ENCODE assay signal across 8 cellular contexts in genomic region chr18:25350561-25351201, GRCh38. TPM values are rescaled to one million over a fixed set of nuclear protein-coding genes. Genes with fewer than 3 reads are reported as not detected.
DNase-seq lines count a peak whose midpoint lies in the region; ATAC-seq, FAIRE-seq and TF ChIP-seq lines count a peak whose summit lies in the region.

No MANE protein-coding gene starts in this region.

- no peaks in the 10 kb centered on the region for H3K36me3 ChIP-seq in bronchial epithelial cell (ENCODE audit: control insufficient read depth, insufficient read depth, low read length)
- H3K36me3 ChIP-seq in skeletal muscle satellite cell (ENCODE audit: insufficient read depth, low read length), result no peaks in the 10 kb centered on the region

- peak overlapping the region; percentile 90 for H3K9ac ChIP-seq in skeletal muscle satellite cell (ENCODE audit: low read depth, low read length)

- H3K9me3 Mint-ChIP-seq in CD14-positive monocyte, result peaks cover 0 to 13% (median 4%) of the 10 kb centered on the region in 7 donors

- intact Hi-C loops in CD14-positive monocyte (cut with micrococcal nuclease), result loop anchor here in 1 of 2 donors (10.0 kb wide), 1 partner anchor 956 kb away; the partner anchor contains the start of gene OSBPL1A

- H3K4me3 ChIP-seq in bronchial epithelial cell (ENCODE audit: low read depth, low read length) (peak overlapping the region; percentile 32), skeletal muscle satellite cell (ENCODE audit: low read length) (peak overlapping the region; percentile 94)

- TF ChIP-seq CTCF in CD14-positive monocyte (IDR thresholded peaks at IDR 0.05) (no peak), bronchial epithelial cell (IDR thresholded peaks at IDR 0.05; ENCODE audit: insufficient read depth, low read length, severe bottlenecking) (no peak)

- peaks cover 22% of the 10 kb centered on the region for H3K4me1 Mint-ChIP-seq in CD14-positive monocyte

- no peaks in the 10 kb centered on the region for H3K9me3 ChIP-seq in skeletal muscle satellite cell (replicated peaks; ENCODE audit: low read length)

- H3K4me3 Mint-ChIP-seq in CD14-positive monocyte, result peak overlapping the region; percentile 89 to 98

- no peaks in the 10 kb centered on the region for H3K4me1 ChIP-seq in skeletal muscle satellite cell (ENCODE audit: control insufficient read depth, insufficient read depth, low read length)

- H3K27me3 Mint-ChIP-seq in CD14-positive monocyte (ENCODE audit: low read depth in 3 of 3), result peaks cover 50 to 78% (median 59%) of the 10 kb centered on the region in 3 donors

- H3K27me3 ChIP-seq in bronchial epithelial cell (ENCODE audit: control insufficient read depth, insufficient read depth, low read length) (peaks cover 19% of the 10 kb centered on the region), skeletal muscle satellite cell (ENCODE audit: control insufficient read depth, insufficient read depth, low read length) (peaks cover 15% of the 10 kb centered on the region)

- no peak for DNase-seq in CD14-positive monocyte (ENCODE audit: low spot score)
- DNase-seq in NCI-H748 treated with DMSO at 0.1 percent for 48 hours (lab: John Stamatoyannopoulos, UW), result peak; percentile 34
- DNase-seq in bronchial epithelial cell (ENCODE audit: low read depth), result no peak
- peak; percentile 36 for DNase-seq in inferior parietal cortex (ENCODE audit: extremely low spot score)
- DNase-seq in NCI-H1694 treated with DMSO at 0.1 percent for 48 hours (lab: John Stamatoyannopoulos, UW), result no peak

- peak overlapping the region; percentile 95 for H3K4me2 ChIP-seq in skeletal muscle satellite cell (ENCODE audit: low read length)

- FAIRE-seq in bronchial epithelial cell (lab: Jason Lieb, UNC), result no peak

- peaks cover 7 to 8% of the 10 kb centered on the region in 2 donors for H3K36me3 Mint-ChIP-seq in CD14-positive monocyte

- ATAC-seq in GM19035 (IDR thresholded peaks at IDR 0.05; ENCODE audit: unreplicated experiment) (peak; percentile 40), GM21529 (IDR thresholded peaks at IDR 0.05; ENCODE audit: unreplicated experiment) (no peak)

- H3K27ac Mint-ChIP-seq in CD14-positive monocyte, result peak overlapping the region in 1 of 7 donors; percentile 23

RNA-seq across cellular contexts. Expression of gene ZNF521, which starts 1.3 kb away (rescaled TPM):
- polyA plus RNA-seq in CD14-positive monocyte, result under 1 TPM in 1 of 2 donors, not detected in 1; 0.07 TPM
- 0.53 TPM in 1 of 2 replicates, not detected in the other for total RNA-seq in bronchial epithelial cell
- 16.2 and 19.3 TPM in 2 replicates for total RNA-seq in skeletal muscle satellite cell (2012; rRNA removed)

Comparison
In these comparisons a context has a peak if more than half of its experiments do, and no peak if none do; other contexts are left out.
1. DNase-seq: peak in NCI-H748 treated with DMSO at 0.1 percent for 48 hours (single experiment) and inferior parietal cortex (single experiment); none in CD14-positive monocyte (single experiment), bronchial epithelial cell (single experiment) and NCI-H1694 treated with DMSO at 0.1 percent for 48 hours (single experiment).